Comparison of ENCODE assay signal across 1 cellular context in genomic region chr15:49155110-49155833, GRCh38.
TF ChIP-seq lines count a peak whose summit lies in the region.

Gene COPS2 (minus strand): TSS chr15:49155599. CDS start chr15:49155578, 21 bp downstream.

TF ChIP-seq in HCT116, 20 proteins besides CTCF, POLR2A, EP300 and RAD21 (continued from another document):
- TF ChIP-seq, protein P1, sequence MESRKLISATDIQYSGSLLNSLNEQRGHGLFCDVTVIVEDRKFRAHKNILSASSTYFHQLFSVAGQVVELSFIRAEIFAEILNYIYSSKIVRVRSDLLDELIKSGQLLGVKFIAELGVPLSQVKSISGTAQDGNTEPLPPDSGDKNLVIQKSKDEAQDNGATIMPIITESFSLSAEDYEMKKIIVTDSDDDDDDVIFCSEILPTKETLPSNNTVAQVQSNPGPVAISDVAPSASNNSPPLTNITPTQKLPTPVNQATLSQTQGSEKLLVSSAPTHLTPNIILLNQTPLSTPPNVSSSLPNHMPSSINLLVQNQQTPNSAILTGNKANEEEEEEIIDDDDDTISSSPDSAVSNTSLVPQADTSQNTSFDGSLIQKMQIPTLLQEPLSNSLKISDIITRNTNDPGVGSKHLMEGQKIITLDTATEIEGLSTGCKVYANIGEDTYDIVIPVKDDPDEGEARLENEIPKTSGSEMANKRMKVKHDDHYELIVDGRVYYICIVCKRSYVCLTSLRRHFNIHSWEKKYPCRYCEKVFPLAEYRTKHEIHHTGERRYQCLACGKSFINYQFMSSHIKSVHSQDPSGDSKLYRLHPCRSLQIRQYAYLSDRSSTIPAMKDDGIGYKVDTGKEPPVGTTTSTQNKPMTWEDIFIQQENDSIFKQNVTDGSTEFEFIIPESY (IDR thresholded peaks at IDR 0.05; ENCODE audit: extremely low read depth, insufficient replicate concordance, low read length), result no peak
- TF ChIP-seq MAX (IDR thresholded peaks at IDR 0.05) (peak; percentile 67), SP1 (IDR thresholded peaks at IDR 0.05; ENCODE audit: low read depth) (peak; percentile 71), CBX3 (IDR thresholded peaks at IDR 0.05; ENCODE audit: low read depth) (peak; percentile 91), ELF1 (IDR thresholded peaks at IDR 0.05; ENCODE audit: borderline replicate concordance, low read depth) (peak; percentile 63), POLR2AphosphoS5 (IDR thresholded peaks at IDR 0.05; ENCODE audit: low read depth, low read length) (peak; percentile 81), EZH2phosphoT487 (IDR thresholded peaks at IDR 0.05; ENCODE audit: borderline replicate concordance) (no peak), SIN3A (IDR thresholded peaks at IDR 0.05; ENCODE audit: low read depth) (peak; percentile 92)
